ENCODE assay signal across 8 cellular contexts in the genomic region with DNA sequence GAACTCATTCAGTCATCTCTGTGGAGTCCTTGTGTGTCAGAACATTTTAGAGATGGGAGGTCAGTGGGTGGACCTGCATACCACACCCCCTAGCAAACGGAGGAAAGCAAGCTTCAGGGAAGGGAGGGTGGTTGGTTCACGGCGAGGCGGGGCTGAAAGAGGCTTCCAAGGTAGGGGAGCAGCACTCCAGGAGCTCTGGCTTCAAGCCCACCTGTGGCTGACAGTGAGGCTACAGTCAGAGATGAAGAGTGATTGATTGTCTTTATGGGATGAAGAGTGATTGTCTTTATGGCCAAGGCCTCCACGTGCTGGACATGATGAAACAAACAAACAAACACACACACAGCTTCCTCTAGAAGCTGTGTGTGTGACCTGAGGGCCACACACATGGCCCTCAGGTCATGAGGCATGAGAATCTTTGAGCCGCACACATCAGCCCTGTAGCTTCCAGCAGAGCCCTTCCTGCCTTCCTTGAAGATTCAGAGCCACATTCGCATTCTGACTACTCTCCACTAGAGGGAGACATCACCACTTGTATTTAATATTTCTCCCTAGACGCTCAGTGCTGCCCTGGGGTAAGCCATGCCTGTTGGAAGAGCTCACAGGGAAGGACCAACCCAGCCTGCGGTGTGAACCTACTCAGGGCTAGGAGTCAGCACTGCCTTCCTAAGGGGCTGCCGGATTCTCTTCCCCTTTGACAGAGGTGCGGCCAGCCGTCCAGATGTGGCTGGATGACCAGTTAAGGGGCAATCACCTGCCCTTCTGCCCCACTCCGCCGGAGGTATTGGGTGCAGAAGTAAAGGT. TPM values are rescaled to one million over a fixed set of nuclear protein-coding genes. Genes with fewer than 3 reads are reported as not detected.
DNase-seq lines count a peak whose midpoint lies in the region; ATAC-seq and TF ChIP-seq lines count a peak whose summit lies in the region.

No MANE protein-coding gene starts in this region.

- no peaks in the 10 kb centered on the region for H3K36me3 Mint-ChIP-seq in activated B cell treated with CpG ODN at 0.5 μM for 24 hours (ENCODE audit: low read depth)

- no peaks in the 10 kb centered on the region for H3K9me3 Mint-ChIP-seq in activated B cell treated with CpG ODN at 0.5 μM for 24 hours

- POLR2A ChIA-PET in activated B cell treated with CpG ODN at 0.5 μM for 24 hours (lab: Charles Lee): interaction anchor here (1.0 kb wide), 1 partner anchor 39 kb away, joined by 5 read pairs; no protein-coding TSS in a partner anchor

- intact Hi-C loops in activated B cell treated with CpG ODN at 0.5 μM for 24 hours (cut with micrococcal nuclease): loop anchor here (1.0 to 5.0 kb wide), 4 partner anchors 26 to 1182 kb away; no protein-coding TSS in a partner anchor

- H3K27ac Mint-ChIP-seq in activated B cell treated with CpG ODN at 0.5 μM for 24 hours: no peak overlapping the region

- DNase-seq in EL (peak; percentile 79), NCI-H460 (ENCODE audit: extremely low read depth, low read depth) (peak; percentile 69), activated B cell treated with CpG ODN at 0.5 μM for 24 hours (no peak), lung microvascular endothelial cell (ENCODE audit: low read depth in 2 of 2) (peak; percentile 72 to 80)
- DNase-seq in effector CD4-positive, alpha-beta T cell: peak; percentile 38
- DNase-seq in stimulated activated naive CD4-positive, alpha-beta T cell (lab: John Stamatoyannopoulos, UW): peak in 5 of 6 experiments; percentile 5 to 64 (median 24)

- peak; percentile 67 for TF ChIP-seq CTCF in activated B cell treated with CpG ODN at 0.5 μM for 24 hours (IDR thresholded peaks at IDR 0.05)

- H3K27me3 Mint-ChIP-seq in activated B cell treated with CpG ODN at 0.5 μM for 24 hours: peaks cover 21% of the 10 kb centered on the region

- H3K4me1 Mint-ChIP-seq in activated B cell treated with CpG ODN at 0.5 μM for 24 hours: peaks cover 17% of the 10 kb centered on the region

- CTCF ChIA-PET in activated B cell treated with CpG ODN at 0.5 μM for 24 hours (lab: Charles Lee): interaction anchor here (0.5 to 1.5 kb wide), 26 partner anchors 9 to 969 kb away, joined by 3 to 11 read pairs (median 4); partner anchors contain the start of gene KCNA1

- ATAC-seq in HG03378 (IDR thresholded peaks at IDR 0.05; ENCODE audit: unreplicated experiment) (peak; percentile 42), activated B cell treated with CpG ODN at 0.5 μM for 24 hours (ENCODE audit: low read depth) (peak; percentile 78), HG03097 (IDR thresholded peaks at IDR 0.05; ENCODE audit: low FRiP score, unreplicated experiment) (no peak)

- H3K4me3 Mint-ChIP-seq in activated B cell treated with CpG ODN at 0.5 μM for 24 hours: no peak overlapping the region

RNA-seq across cellular contexts. Expression of gene KCNA1, which starts 54.4 kb away (rescaled TPM):
- not detected in 2 replicates for total RNA-seq in NCI-H460 (2014; rRNA removed; shearing (Covaris generic))
- not detected in 2 replicates for polyA plus RNA-seq in NCI-H460 (2014; cell fraction: nucleus; rRNA removed)
- total RNA-seq in activated B cell treated with CpG ODN at 0.5 μM for 24 hours: 0.04 TPM in 1 of 2 replicates, not detected in the other
- total RNA-seq in lung microvascular endothelial cell: not detected in 2 replicates
